In genomic region chr16:71564377-71564967, GRCh38 we compare ENCODE assay signal across 8 cellular contexts. TPM values are rescaled to one million over a fixed set of nuclear protein-coding genes. Genes with fewer than 3 reads are reported as not detected.
A peak's percentile ranks its signal among the peaks of the same experiment; 100 is the strongest.
DNase-seq lines count a peak whose midpoint lies in the region; ATAC-seq, FAIRE-seq and TF ChIP-seq lines count a peak whose summit lies in the region.

No MANE protein-coding gene starts in this region.

- H3K9me2 ChIP-seq in GM23248 (ENCODE audit: insufficient read depth), result no peaks in the 10 kb centered on the region
- H3K9me2 ChIP-seq in PC-3 (replicated peaks; ENCODE audit: low read length), result no peaks in the 10 kb centered on the region

- no peaks in the 10 kb centered on the region for H3K9me1 ChIP-seq in endothelial cell of umbilical vein (replicated peaks; ENCODE audit: control insufficient read depth, extremely low read depth, insufficient read depth, low read length)

- TF ChIP-seq POLR2A in endothelial cell of umbilical vein (IDR thresholded peaks at IDR 0.05; ENCODE audit: low read depth, low read length), result no peak

- dilution Hi-C loops in endothelial cell of umbilical vein (cut with MboI; ENCODE audit: extremely low pct_ligation_motif_present, low sequenced_read_pairs), result no loop called here

- H3K4me3 ChIP-seq in GM12864 (ENCODE audit: low read depth, low read length) (peak overlapping the region; percentile 57), GM23248 (peak overlapping the region; percentile 80), PC-3 (ENCODE audit: low read length) (peak overlapping the region; percentile 69), endothelial cell of umbilical vein (replicated peaks in 1 of 3; ENCODE audit: insufficient read depth in 1 of 3, low read depth in 1 of 3, low read length in 3 of 3) (peak overlapping the region; percentile 24 to 60 (median 48)), neutrophil (ENCODE audit: low read depth in 1 of 2, low read length in 1 of 2) (peak overlapping the region; percentile 50 to 52)

- H4K20me1 ChIP-seq in GM23248 (ENCODE audit: insufficient read depth) (no peaks in the 10 kb centered on the region), PC-3 (ENCODE audit: low read length) (no peaks in the 10 kb centered on the region), endothelial cell of umbilical vein (replicated peaks; ENCODE audit: control insufficient read depth, extremely low read depth, insufficient read depth, low read length) (no peaks in the 10 kb centered on the region)

- intact Hi-C loops in PC-3 (cut with micrococcal nuclease) (no loop called here), endothelial cell of umbilical vein (cut with micrococcal nuclease) (loop anchor here (2.0 kb wide), 1 partner anchor 46 kb away; no protein-coding TSS in a partner anchor)

- no peak for DNase-seq in GM12864 (ENCODE audit: low read depth)
- DNase-seq in GM23248, result peak; percentile 91
- peak; percentile 2 for DNase-seq in PC-3
- DNase-seq in endothelial cell of umbilical vein (ENCODE audit: low read depth, low spot score), result no peak
- no peak for DNase-seq in pons (ENCODE audit: low spot score)
- no peak for DNase-seq in NCI-H446 (lab: John Stamatoyannopoulos, UW)
- DNase-seq in HK-2 (ENCODE audit: unreplicated experiment), result no peak

- H3K4me2 ChIP-seq in GM23248 (ENCODE audit: unreplicated experiment) (peak overlapping the region; percentile 92), PC-3 (ENCODE audit: low read length) (peak overlapping the region; percentile 91), endothelial cell of umbilical vein (ENCODE audit: insufficient read depth, low read length) (peak overlapping the region; percentile 71)

- H3F3A ChIP-seq in GM23248 (ENCODE audit: insufficient read depth) (peaks cover 6% of the 10 kb centered on the region), PC-3 (ENCODE audit: low read length, unreplicated experiment) (no peaks in the 10 kb centered on the region)

- BruUV-seq in PC-3 (replicated peaks; lab: Mats Ljungman, UMichigan) (TSS peak; percentile 92), endothelial cell of umbilical vein (replicated peaks; lab: Mats Ljungman, UMichigan) (no TSS peak)

- H3K36me3 ChIP-seq in GM23248 (ENCODE audit: low read depth) (no peaks in the 10 kb centered on the region), PC-3 (ENCODE audit: low read depth, low read length) (no peaks in the 10 kb centered on the region), endothelial cell of umbilical vein (ENCODE audit: control insufficient read depth in 2 of 2, extremely low read depth in 1 of 2, insufficient read depth in 2 of 2, low read length in 2 of 2) (no peaks in the 10 kb centered on the region), neutrophil (no peaks in the 10 kb centered on the region)

- peak; percentile 88 for FAIRE-seq in endothelial cell of umbilical vein (lab: Jason Lieb, UNC)

- H3K27ac ChIP-seq in GM23248 (peak overlapping the region; percentile 59), PC-3 (ENCODE audit: low read length) (no peak overlapping the region), endothelial cell of umbilical vein (ENCODE audit: insufficient read depth, low read depth, low read length) (no peak overlapping the region), neutrophil (peak overlapping the region; percentile 77)

- peak overlapping the region; percentile 98 for H2AFZ ChIP-seq in GM23248
- peak overlapping the region; percentile 100 for H2AFZ ChIP-seq in PC-3 (ENCODE audit: low read length)
- H2AFZ ChIP-seq in endothelial cell of umbilical vein (ENCODE audit: low read depth, low read length), result peak overlapping the region; percentile 100

- CTCF ChIA-PET in PC-3 (lab: Charles Lee), result interaction anchor here (0.5 to 2.1 kb wide), 4 partner anchors 46 to 785 kb away, joined by 6 to 40 read pairs (median 7); no protein-coding TSS in a partner anchor
- CTCF ChIA-PET in endothelial cell of umbilical vein (lab: Charles Lee), result interaction anchor here (1.0 to 1.7 kb wide), 7 partner anchors 9 to 397 kb away, joined by 3 to 12 read pairs (median 6); no protein-coding TSS in a partner anchor

- no peaks in the 10 kb centered on the region for H3K79me2 ChIP-seq in GM23248 (ENCODE audit: insufficient read depth)
- no peaks in the 10 kb centered on the region for H3K79me2 ChIP-seq in PC-3 (ENCODE audit: low read length)
- no peaks in the 10 kb centered on the region for H3K79me2 ChIP-seq in endothelial cell of umbilical vein (ENCODE audit: control insufficient read depth, insufficient read depth, low read length)

- no peaks in the 10 kb centered on the region for H3K9me3 ChIP-seq in GM23248 (ENCODE audit: low read depth)
- no peaks in the 10 kb centered on the region for H3K9me3 ChIP-seq in PC-3 (ENCODE audit: low read length)
- no peaks in the 10 kb centered on the region for H3K9me3 ChIP-seq in endothelial cell of umbilical vein (replicated peaks; ENCODE audit: control insufficient read depth, insufficient read depth, low read length)
- H3K9me3 ChIP-seq in neutrophil, result peaks cover 12% of the 10 kb centered on the region

- POLR2A ChIA-PET in PC-3 (lab: Charles Lee; ENCODE audit: unreplicated experiment) (interaction anchor here (0.6 kb wide), 2 partner anchors 47 to 326 kb away, joined by 3 to 9 read pairs; no protein-coding TSS in a partner anchor), endothelial cell of umbilical vein (lab: Charles Lee) (interaction anchor here (0.7 kb wide), 1 partner anchor 11 kb away, joined by 5 read pairs; no protein-coding TSS in a partner anchor)

- in situ Hi-C loops in GM23248 (cut with MboI), result no loop called here

- TF ChIP-seq CTCF in GM12864 (IDR thresholded peaks at IDR 0.05; ENCODE audit: low read depth, low read length, missing control alignments) (no peak), PC-3 (conservative IDR thresholded peaks at IDR 0.05; ENCODE audit: low read depth, low read length) (no peak), endothelial cell of umbilical vein (IDR thresholded peaks at IDR 0.05; ENCODE audit: extremely low read depth in 1 of 2, insufficient read depth in 1 of 2, low read depth in 1 of 2, low read length in 2 of 2) (no peak), neutrophil (IDR thresholded peaks at IDR 0.05) (no peak)

- H3K4me1 ChIP-seq in GM23248 (ENCODE audit: insufficient read depth) (no peaks in the 10 kb centered on the region), PC-3 (ENCODE audit: insufficient read depth, low read length) (peaks cover 11% of the 10 kb centered on the region), endothelial cell of umbilical vein (ENCODE audit: control insufficient read depth, extremely low read depth, insufficient read depth, low read length) (peaks cover 2% of the 10 kb centered on the region), neutrophil (ENCODE audit: control insufficient read depth in 1 of 2, insufficient read depth in 1 of 2, low read depth in 1 of 2, low read length in 1 of 2) (peaks cover 8 to 18% of the 10 kb centered on the region in 2 experiments)

- peak overlapping the region; percentile 80 for H3K9ac ChIP-seq in GM23248
- H3K9ac ChIP-seq in PC-3 (ENCODE audit: low read length), result peak overlapping the region; percentile 61; the same call in 1 of the 2 replicates
- peak overlapping the region; percentile 44 for H3K9ac ChIP-seq in endothelial cell of umbilical vein (replicated peaks; ENCODE audit: extremely low read depth, insufficient read depth, low read length)

- peak; percentile 5; the same call in 1 of the 2 replicates for ATAC-seq in PC-3

- no peaks in the 10 kb centered on the region for H3K27me3 ChIP-seq in GM23248 (replicated peaks; ENCODE audit: insufficient read depth)
- H3K27me3 ChIP-seq in PC-3 (ENCODE audit: low read length), result no peaks in the 10 kb centered on the region
- H3K27me3 ChIP-seq in endothelial cell of umbilical vein (ENCODE audit: control insufficient read depth in 2 of 2, insufficient read depth in 2 of 2, low read length in 2 of 2), result peaks cover 3 to 10% of the 10 kb centered on the region in 2 experiments
- peaks cover 25% of the 10 kb centered on the region for H3K27me3 ChIP-seq in neutrophil

- 2 to 5% methylated on average over 19 of the region's 19 CpGs for WGBS in GM23248 (ENCODE audit: low coverage in 1 of 2, low lambda C conversion rate in 2 of 2, missing lambda C conversion rate in 2 of 2), 2 experiments

TF ChIP-seq in endothelial cell of umbilical vein, 7 proteins besides CTCF, POLR2A, EP300 and RAD21 (continues in another document):
- TF ChIP-seq MYC (IDR thresholded peaks at IDR 0.05; ENCODE audit: low read depth, low read length) (no peak), JUN (IDR thresholded peaks at IDR 0.05; ENCODE audit: borderline replicate concordance, insufficient read depth, insufficient read length, low read depth) (no peak), POLR2AphosphoS5 (IDR thresholded peaks at IDR 0.05; ENCODE audit: insufficient read depth, low read depth, low read length) (no peak), MAX (IDR thresholded peaks at IDR 0.05; ENCODE audit: insufficient read depth, insufficient read length) (no peak), FOS (IDR thresholded peaks at IDR 0.05; ENCODE audit: borderline replicate concordance, insufficient read depth, low read length) (no peak)

RNA-seq across cellular contexts. Expression of gene TAT, which starts 12.4 kb away (rescaled TPM):
- total RNA-seq in GM23248 (2014; rRNA removed; shearing (Covaris generic)), result not detected in 2 replicates
- polyA plus RNA-seq in GM23248 (2016; fragmentation: Nextera tagmentation; extraction: Ambion mirVana), result not detected in 2 replicates
- total RNA-seq in PC-3 (2014; rRNA removed), result not detected in 2 replicates
- total RNA-seq in endothelial cell of umbilical vein, result not detected in 2 replicates
- not detected in 2 replicates for polyA plus RNA-seq in endothelial cell of umbilical vein
- polyA plus RNA-seq in endothelial cell of umbilical vein (2011; cell fraction: cytosol; rRNA removed), result not detected in 2 replicates
- polyA plus RNA-seq in endothelial cell of umbilical vein (2011; cell fraction: nucleus; rRNA removed), result not detected in 2 replicates
- polyA plus RNA-seq in endothelial cell of umbilical vein (2012), result not detected in 2 replicates
- 0.34 TPM in 1 of 2 replicates, not detected in the other for polyA minus RNA-seq in endothelial cell of umbilical vein
- polyA minus RNA-seq in endothelial cell of umbilical vein (2011; cell fraction: cytosol; rRNA and poly(A)+ RNA removed), result not detected
- not detected in 2 replicates for polyA minus RNA-seq in endothelial cell of umbilical vein (2011; cell fraction: nucleus; rRNA and poly(A)+ RNA removed)

RNA-seq across cellular contexts. Expression of gene CHST4, which starts 38.2 kb away (rescaled TPM):
- total RNA-seq in GM23248 (2014; rRNA removed; shearing (Covaris generic)), result not detected in 2 replicates
- polyA plus RNA-seq in GM23248 (2016; fragmentation: Nextera tagmentation; extraction: Ambion mirVana) (not detected in 2 replicates), endothelial cell of umbilical vein (not detected in 2 replicates)
- total RNA-seq in PC-3 (2014; rRNA removed) (not detected in 2 replicates), endothelial cell of umbilical vein (not detected in 2 replicates)
- not detected in 2 replicates for polyA plus RNA-seq in endothelial cell of umbilical vein (2011; cell fraction: cytosol; rRNA removed)
- not detected in 2 replicates for polyA plus RNA-seq in endothelial cell of umbilical vein (2011; cell fraction: nucleus; rRNA removed)
- not detected in 2 replicates for polyA plus RNA-seq in endothelial cell of umbilical vein (2012)
- not detected in 2 replicates for polyA minus RNA-seq in endothelial cell of umbilical vein
- not detected for polyA minus RNA-seq in endothelial cell of umbilical vein (2011; cell fraction: cytosol; rRNA and poly(A)+ RNA removed)
- polyA minus RNA-seq in endothelial cell of umbilical vein (2011; cell fraction: nucleus; rRNA and poly(A)+ RNA removed), result not detected in 2 replicates

Comparison
In these comparisons a context has a peak if more than half of its experiments do, and no peak if none do; other contexts are left out.
1. DNase-seq: peak in GM23248 (single experiment) and PC-3 (single experiment); none in GM12864 (single experiment), endothelial cell of umbilical vein (single experiment), pons (single experiment), NCI-H446 (0 of 2) and HK-2 (single experiment).
2. H3K27ac ChIP-seq: peak in GM23248 (single experiment) and neutrophil (single experiment); none in PC-3 (single experiment) and endothelial cell of umbilical vein (single experiment).
3. Peak in every context shown above with its lines, with median percentiles within 50 percentile points of each other: H3K4me3 ChIP-seq, H2AFZ ChIP-seq, H3K4me2 ChIP-seq and H3K9ac ChIP-seq.